Comparison of ENCODE assay signal across 1 cellular context in the genomic region with DNA sequence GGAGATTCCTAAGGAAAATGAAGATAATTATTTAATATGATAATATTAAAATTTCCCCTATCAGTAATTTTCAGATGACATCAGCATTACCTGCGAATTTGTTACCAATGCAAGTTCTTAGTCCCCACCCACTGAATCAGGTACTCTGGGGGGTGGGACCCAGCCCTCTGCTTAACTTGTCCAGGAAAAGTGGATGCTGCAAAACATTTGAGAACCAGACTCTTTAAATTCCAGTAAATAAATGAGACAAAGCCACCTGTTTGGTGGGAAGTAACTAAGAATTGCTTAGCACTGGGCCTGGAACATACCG.
TF ChIP-seq lines count a peak whose summit lies in the region.

No MANE protein-coding gene starts in this region.

TF ChIP-seq in H1, 55 proteins besides CTCF, POLR2A, EP300 and RAD21:
- TF ChIP-seq MAFK (IDR thresholded peaks at IDR 0.05; ENCODE audit: low read depth, low read length) (no peak), TAF1 (IDR thresholded peaks at IDR 0.05; ENCODE audit: low read depth, low read length) (no peak), FOSL1 (IDR thresholded peaks at IDR 0.05; ENCODE audit: insufficient read depth, low read depth, low read length) (no peak)
